Comparison of ENCODE assay signal across 7 cellular contexts in genomic region chr5:81393783-81394718, GRCh38.
DNase-seq lines count a peak whose midpoint lies in the region; ATAC-seq and TF ChIP-seq lines count a peak whose summit lies in the region.

Gene ACOT12, minus strand, starts transcription at chr5:81394134. Its CDS starts 20 bp downstream, at chr5:81394114.

- H3K4me1 Mint-ChIP-seq in activated naive CD8-positive, alpha-beta T cell (ENCODE audit: low read depth) = peaks cover 8% of the 10 kb centered on the region

- no peak for ATAC-seq in stimulated activated naive CD8-positive, alpha-beta T cell treated with anti-CD3 and anti-CD28 coated beads, Interleukin-15, Interleukin-2, amounts not matched to agents 100 U/mL and 50 U/mL, for 24 hours
- ATAC-seq in GM19452 (IDR thresholded peaks at IDR 0.05; ENCODE audit: unreplicated experiment) = no peak
- ATAC-seq in GM18907 (IDR thresholded peaks at IDR 0.05; ENCODE audit: unreplicated experiment) = no peak

- POLR2A ChIA-PET in HEK293 (lab: Yijun Ruan, JAX) = no interaction called here

- no peak within 1 kb of the TSS for H3K27ac Mint-ChIP-seq in activated naive CD8-positive, alpha-beta T cell

- CTCF ChIA-PET in HEK293 (lab: Yijun Ruan, JAX) = interaction anchor here (0.7 to 1.2 kb wide), 4 partner anchors 32 to 1012 kb away, joined by 3 read pairs; no protein-coding TSS in a partner anchor

- peak within 1 kb of the TSS; percentile 51 for H3K4me3 Mint-ChIP-seq in activated naive CD8-positive, alpha-beta T cell

- H3K4me3 ChIP-seq in HEK293 (ENCODE audit: low read depth, low read length) (peak within 1 kb of the TSS; percentile 15), iPS-18c (ENCODE audit: insufficient read depth, low read depth, low read length) (peak within 1 kb of the TSS; percentile 59)

- peak; percentile 4 for DNase-seq in stimulated activated naive CD8-positive, alpha-beta T cell treated with anti-CD3 and anti-CD28 coated beads, Interleukin-15, Interleukin-2, amounts not matched to agents 100 U/mL and 50 U/mL, for 24 hours
- no peak for DNase-seq in SIG-M5 treated with dmso at 0.1 percent for 504 hours (lab: John Stamatoyannopoulos, UW; ENCODE audit: unreplicated experiment)

- H3K4me1 ChIP-seq in HEK293 (ENCODE audit: control insufficient read depth, insufficient read depth, low read length) = no peaks in the 10 kb centered on the region

- peaks cover 4% of the 10 kb centered on the region for H3K9me3 Mint-ChIP-seq in activated naive CD8-positive, alpha-beta T cell (ENCODE audit: low read depth)

- no peak for TF ChIP-seq CTCF in HEK293 (tag by site-specific recombination; IDR thresholded peaks at IDR 0.05)

- H3K27me3 Mint-ChIP-seq in activated naive CD8-positive, alpha-beta T cell = peaks cover 43% of the 10 kb centered on the region

- peaks cover 5% of the 10 kb centered on the region for H3K36me3 Mint-ChIP-seq in activated naive CD8-positive, alpha-beta T cell

- H3K27ac ChIP-seq in HEK293 (ENCODE audit: extremely low read depth, low read depth, low read length) = no peak within 1 kb of the TSS

- H3K9me3 ChIP-seq in HEK293 (ENCODE audit: control insufficient read depth, insufficient read depth, low read depth, low read length) (no peaks in the 10 kb centered on the region), iPS-18c (ENCODE audit: control insufficient read depth, insufficient read depth, low read length) (no peaks in the 10 kb centered on the region)

- H3K36me3 ChIP-seq in HEK293 (ENCODE audit: control insufficient read depth in 2 of 2, insufficient read depth in 1 of 2, low read length in 2 of 2) = no peaks in the 10 kb centered on the region

TF ChIP-seq in HEK293, 187 proteins besides CTCF, POLR2A, EP300 and RAD21:
- no peak for TF ChIP-seq ZNF548 (tag by site-specific recombination; IDR thresholded peaks at IDR 0.05)
- 0 out of 2 replicates have a peak, but pooled peaks have one; percentile 1 for TF ChIP-seq ZNF335 (tag by site-specific recombination; conservative IDR thresholded peaks at IDR 0.05)
- peak; percentile 91 for TF ChIP-seq ZBTB6 (tag by site-specific recombination; IDR thresholded peaks at IDR 0.05)
- peak; percentile 43; the same call in 1 of the 2 replicates for TF ChIP-seq ZBTB20 (tag by site-specific recombination; IDR thresholded peaks at IDR 0.05)
- no peak for TF ChIP-seq ZNF426 (tag by site-specific recombination; IDR thresholded peaks at IDR 0.05)
- no peak for TF ChIP-seq ZBTB11 (tag by site-specific recombination; conservative IDR thresholded peaks at IDR 0.05; ENCODE audit: low read depth)
- no peak for TF ChIP-seq ZNF366 (tag by site-specific recombination; conservative IDR thresholded peaks at IDR 0.05)
- TF ChIP-seq ZBTB26 (tag by site-specific recombination; optimal IDR thresholded peaks at IDR 0.05) = peak; percentile 50
